12 cellular contexts compared by ENCODE assay signal in genomic region chr2:232385660-232386489, GRCh38. TPM values are rescaled to one million over a fixed set of nuclear protein-coding genes. Genes with fewer than 3 reads are reported as not detected.
DNase-seq lines count a peak whose midpoint lies in the region; ATAC-seq and TF ChIP-seq lines count a peak whose summit lies in the region.
"Had no signal": no experiment of that assay in that cellular context is flagged by ENCODE, and none has a peak within 500 bp of the region (broad histone marks: within the 10 kb centered on the region; RNA-seq: fewer than 3 reads in every experiment).

No MANE protein-coding gene starts in this region.

- no peak overlapping the region for H3K4me3 ChIP-seq in GM23248
- H3K4me3 ChIP-seq in iPS-18c (ENCODE audit: insufficient read depth, low read depth, low read length): peak overlapping the region; percentile 31
- no peak overlapping the region for H3K4me3 ChIP-seq in BE2C (ENCODE audit: low read depth, low read length)

- no peaks in the 10 kb centered on the region for H3K79me2 ChIP-seq in GM23248 (ENCODE audit: insufficient read depth)

- no peaks in the 10 kb centered on the region for H3K9me2 ChIP-seq in GM23248 (ENCODE audit: insufficient read depth)

- H3F3A ChIP-seq in GM23248 (ENCODE audit: insufficient read depth): no peaks in the 10 kb centered on the region

- TF ChIP-seq CTCF in activated B cell treated with CpG ODN at 0.5 μM for 24 hours (IDR thresholded peaks at IDR 0.05): no peak
- no peak for TF ChIP-seq CTCF in BE2C (IDR thresholded peaks at IDR 0.05; ENCODE audit: low read depth, low read length)

- no peaks in the 10 kb centered on the region for H3K36me3 Mint-ChIP-seq in activated B cell treated with CpG ODN at 0.5 μM for 24 hours (ENCODE audit: low read depth)

- POLR2A ChIA-PET in activated B cell treated with CpG ODN at 0.5 μM for 24 hours (lab: Charles Lee): no interaction called here

- no peak overlapping the region for H3K27ac ChIP-seq in GM23248

- peaks cover 89% of the 10 kb centered on the region for H3K27me3 ChIP-seq in GM23248 (replicated peaks; ENCODE audit: insufficient read depth)
- peaks cover 95% of the 10 kb centered on the region for H3K27me3 ChIP-seq in BE2C

- peaks cover 2% of the 10 kb centered on the region for H3K9me3 Mint-ChIP-seq in activated B cell treated with CpG ODN at 0.5 μM for 24 hours
- H3K9me3 Mint-ChIP-seq: effector memory CD8-positive, alpha-beta T cell had no signal

- intact Hi-C loops in activated B cell treated with CpG ODN at 0.5 μM for 24 hours (cut with micrococcal nuclease): no loop called here

- peaks cover 20% of the 10 kb centered on the region for H3K4me1 Mint-ChIP-seq in activated B cell treated with CpG ODN at 0.5 μM for 24 hours

- WGBS in GM23248 (ENCODE audit: low coverage in 1 of 2, low lambda C conversion rate in 2 of 2, missing lambda C conversion rate in 2 of 2), 2 experiments: 8 to 10% methylated on average over 24 of the region's 24 CpGs

- peak overlapping the region; percentile 24 for H3K4me3 Mint-ChIP-seq in activated B cell treated with CpG ODN at 0.5 μM for 24 hours

- H3K27ac Mint-ChIP-seq in activated B cell treated with CpG ODN at 0.5 μM for 24 hours: no peak overlapping the region
- H3K27ac Mint-ChIP-seq: effector memory CD8-positive, alpha-beta T cell had no signal

- H3K9me3 ChIP-seq in GM23248 (ENCODE audit: low read depth): no peaks in the 10 kb centered on the region
- no peaks in the 10 kb centered on the region for H3K9me3 ChIP-seq in iPS-18c (ENCODE audit: control insufficient read depth, insufficient read depth, low read length)
- no peaks in the 10 kb centered on the region for H3K9me3 ChIP-seq in BE2C

- CTCF ChIA-PET in activated B cell treated with CpG ODN at 0.5 μM for 24 hours (lab: Charles Lee): no interaction called here

- no peak overlapping the region for H2AFZ ChIP-seq in GM23248

- ATAC-seq in activated B cell treated with CpG ODN at 0.5 μM for 24 hours (ENCODE audit: low read depth) (no peak), esophagus mucosa (no peak)
- ATAC-seq: effector memory CD8-positive, alpha-beta T cell had no signal

- H3K9ac ChIP-seq in GM23248: no peak overlapping the region

- DNase-seq in 8988T: peak; percentile 49
- DNase-seq in GM23248: peak; percentile 76
- DNase-seq in activated B cell treated with CpG ODN at 0.5 μM for 24 hours: no peak
- no peak for DNase-seq in BE2C
- DNase-seq in NCI-H2196 treated with DMSO at 0.1 percent for 48 hours (lab: John Stamatoyannopoulos, UW; ENCODE audit: unreplicated experiment): no peak
- DNase-seq in germinal center (ENCODE audit: low spot score): no peak
- DNase-seq: effector memory CD8-positive, alpha-beta T cell; NCI-H1417; stimulated activated CD4-positive, alpha-beta T cell treated with anti-CD3 and anti-CD28 coated beads, Interleukin-4, amount 100 ng/mL, for 1 hour had no signal

- no peaks in the 10 kb centered on the region for H4K20me1 ChIP-seq in GM23248 (ENCODE audit: insufficient read depth)

- peaks cover 30% of the 10 kb centered on the region for H3K27me3 Mint-ChIP-seq in activated B cell treated with CpG ODN at 0.5 μM for 24 hours

- in situ Hi-C loops in GM23248 (cut with MboI): no loop called here

- H3K4me2 ChIP-seq in GM23248 (ENCODE audit: unreplicated experiment): no peak overlapping the region

- H3K36me3 ChIP-seq in GM23248 (ENCODE audit: low read depth) (no peaks in the 10 kb centered on the region), BE2C (no peaks in the 10 kb centered on the region)

- peaks cover 4% of the 10 kb centered on the region; the same call in 1 of the 2 replicates for H3K4me1 ChIP-seq in GM23248 (ENCODE audit: insufficient read depth)
- H3K4me1 ChIP-seq in BE2C: no peaks in the 10 kb centered on the region

RNA-seq across cellular contexts. Expression of gene ALPP, which starts 7.3 kb away (rescaled TPM):
- total RNA-seq in GM23248 (2014; rRNA removed; shearing (Covaris generic)): not detected in 2 replicates
- polyA plus RNA-seq in GM23248 (2016; fragmentation: Nextera tagmentation; extraction: Ambion mirVana): not detected in 2 replicates
- total RNA-seq in activated B cell treated with CpG ODN at 0.5 μM for 24 hours: 0.38 TPM in 1 of 2 replicates, not detected in the other
- not detected for polyA plus RNA-seq in BE2C (2012; ENCODE audit: insufficient read depth, insufficient read length, low read depth)
- total RNA-seq in esophagus mucosa: not detected
- total RNA-seq: urinary bladder had no signal
- polyA plus RNA-seq: urinary bladder had no signal

RNA-seq across cellular contexts. Expression of gene ALPG, which starts 20.8 kb away (rescaled TPM):
- total RNA-seq in GM23248 (2014; rRNA removed; shearing (Covaris generic)): not detected in 2 replicates
- not detected in 2 replicates for polyA plus RNA-seq in GM23248 (2016; fragmentation: Nextera tagmentation; extraction: Ambion mirVana)
- total RNA-seq in activated B cell treated with CpG ODN at 0.5 μM for 24 hours (not detected in 2 replicates), esophagus mucosa (not detected)
- not detected for polyA plus RNA-seq in BE2C (2012; ENCODE audit: insufficient read depth, insufficient read length, low read depth)
- total RNA-seq: urinary bladder had no signal
- polyA plus RNA-seq: urinary bladder had no signal

Comparison
In these comparisons a context has a peak if more than half of its experiments do, and no peak if none do; other contexts are left out.
1. DNase-seq: peak in 8988T (single experiment) and GM23248 (single experiment); none in activated B cell treated with CpG ODN at 0.5 μM for 24 hours (single experiment), BE2C (single experiment), NCI-H2196 treated with DMSO at 0.1 percent for 48 hours (single experiment) and germinal center (single experiment).